ENCODE assay signal across 8 cellular contexts in genomic region chr1:204286841-204287387, GRCh38.
A peak's percentile ranks its signal among the peaks of the same experiment; 100 is the strongest.
DNase-seq lines count a peak whose midpoint lies in the region; ATAC-seq and TF ChIP-seq lines count a peak whose summit lies in the region.

No MANE protein-coding gene starts in this region.

- 67 to 69% methylated on average over 8 of the region's 8 CpGs for WGBS in GM23248 (ENCODE audit: low coverage in 1 of 2, low lambda C conversion rate in 2 of 2, missing lambda C conversion rate in 2 of 2), 2 experiments

- H3K9me3 Mint-ChIP-seq in activated naive CD8-positive, alpha-beta T cell (ENCODE audit: low read depth): no peaks in the 10 kb centered on the region

- H3K4me1 ChIP-seq in GM23248 (ENCODE audit: insufficient read depth) (peaks cover 23% of the 10 kb centered on the region), PC-3 (ENCODE audit: insufficient read depth, low read length) (peaks cover 31% of the 10 kb centered on the region)

- intact Hi-C loops in PC-3 (cut with micrococcal nuclease): no loop called here

- H3K9ac ChIP-seq in GM23248 (no peak overlapping the region), PC-3 (ENCODE audit: low read length) (no peak overlapping the region)

- H3K27me3 ChIP-seq in GM23248 (replicated peaks; ENCODE audit: insufficient read depth) (no peaks in the 10 kb centered on the region), PC-3 (ENCODE audit: low read length) (no peaks in the 10 kb centered on the region), layer of hippocampus (ENCODE audit: control insufficient read depth, insufficient read depth, low read length) (no peaks in the 10 kb centered on the region)

- H3K27ac ChIP-seq in GM23248 (no peak overlapping the region), PC-3 (ENCODE audit: low read length) (no peak overlapping the region), layer of hippocampus (ENCODE audit: low read depth, low read length) (peak overlapping the region; percentile 65)

- ATAC-seq in PC-3: no peak

- DNase-seq in GM23248: peak; percentile 40
- peak; percentile 52 for DNase-seq in PC-3
- DNase-seq in stimulated activated CD8-positive, alpha-beta memory T cell treated with anti-CD3 and anti-CD28 coated beads, Interleukin-12 subunit alpha, Interleukin-12 subunit beta, amount 100 ng/mL, for 4 hours (ENCODE audit: low read depth): peak; percentile 13
- no peak for DNase-seq in HPDE6-E6E7 (ENCODE audit: extremely low spot score)
- no peak for DNase-seq in NCI-H1417 (lab: John Stamatoyannopoulos, UW)
- DNase-seq in GOT3 (lab: John Stamatoyannopoulos, UW): no peak

- H4K20me1 ChIP-seq in GM23248 (ENCODE audit: insufficient read depth) (no peaks in the 10 kb centered on the region), PC-3 (ENCODE audit: low read length) (no peaks in the 10 kb centered on the region)

- H2AFZ ChIP-seq in GM23248 (no peak overlapping the region; the same call in 1 of the 2 replicates), PC-3 (ENCODE audit: low read length) (no peak overlapping the region)

- H3K36me3 Mint-ChIP-seq in activated naive CD8-positive, alpha-beta T cell: no peaks in the 10 kb centered on the region

- H3K4me2 ChIP-seq in GM23248 (ENCODE audit: unreplicated experiment) (peak overlapping the region; percentile 17), PC-3 (ENCODE audit: low read length) (peak overlapping the region; percentile 15)

- H3K79me2 ChIP-seq in GM23248 (ENCODE audit: insufficient read depth) (peaks cover 17% of the 10 kb centered on the region; the same call in 1 of the 2 replicates), PC-3 (ENCODE audit: low read length) (peaks cover 51% of the 10 kb centered on the region)

- H3K4me3 ChIP-seq in GM23248 (no peak overlapping the region), PC-3 (ENCODE audit: low read length) (no peak overlapping the region)

- in situ Hi-C loops in GM23248 (cut with MboI): no loop called here

- peaks cover 5% of the 10 kb centered on the region for H3K27me3 Mint-ChIP-seq in activated naive CD8-positive, alpha-beta T cell

- POLR2A ChIA-PET in PC-3 (lab: Charles Lee; ENCODE audit: unreplicated experiment): no interaction called here

- H3K9me2 ChIP-seq in GM23248 (ENCODE audit: insufficient read depth): no peaks in the 10 kb centered on the region
- no peaks in the 10 kb centered on the region for H3K9me2 ChIP-seq in PC-3 (replicated peaks; ENCODE audit: low read length)

- no peak for TF ChIP-seq CTCF in PC-3 (conservative IDR thresholded peaks at IDR 0.05; ENCODE audit: low read depth, low read length)

- H3K4me3 Mint-ChIP-seq in activated naive CD8-positive, alpha-beta T cell: peak overlapping the region; percentile 85

- CTCF ChIA-PET in PC-3 (lab: Charles Lee): no interaction called here

- H3K27ac Mint-ChIP-seq in activated naive CD8-positive, alpha-beta T cell: peak overlapping the region; percentile 82

- no TSS peak for BruUV-seq in PC-3 (replicated peaks; lab: Mats Ljungman, UMichigan)

- H3K36me3 ChIP-seq in GM23248 (ENCODE audit: low read depth) (no peaks in the 10 kb centered on the region), PC-3 (ENCODE audit: low read depth, low read length) (no peaks in the 10 kb centered on the region)

- no peaks in the 10 kb centered on the region for H3K9me3 ChIP-seq in GM23248 (ENCODE audit: low read depth)
- H3K9me3 ChIP-seq in PC-3 (ENCODE audit: low read length): no peaks in the 10 kb centered on the region

- peaks cover 29% of the 10 kb centered on the region for H3K4me1 Mint-ChIP-seq in activated naive CD8-positive, alpha-beta T cell (ENCODE audit: low read depth)

- H3F3A ChIP-seq in GM23248 (ENCODE audit: insufficient read depth) (peaks cover 14% of the 10 kb centered on the region; the same call in 1 of the 2 replicates), PC-3 (ENCODE audit: low read length, unreplicated experiment) (no peaks in the 10 kb centered on the region)

Comparison
In these comparisons a context has a peak if more than half of its experiments do, and no peak if none do; other contexts are left out.
1. DNase-seq: peak in GM23248 (single experiment), PC-3 (single experiment) and stimulated activated CD8-positive, alpha-beta memory T cell treated with anti-CD3 and anti-CD28 coated beads, Interleukin-12 subunit alpha, Interleukin-12 subunit beta, amount 100 ng/mL, for 4 hours (single experiment); none in HPDE6-E6E7 (single experiment), NCI-H1417 (0 of 3) and GOT3 (single experiment).